Comparison of ENCODE assay signal across 25 cellular contexts in genomic region chr2:184504252-184504651, GRCh38.
"Had no signal": no experiment of that assay in that cellular context is flagged by ENCODE, and none has a peak within 500 bp of the region (broad histone marks: within the 10 kb centered on the region; RNA-seq: fewer than 3 reads in every experiment).

No MANE protein-coding gene starts in this region.

- ATAC-seq: foreskin keratinocyte; gastroesophageal sphincter; heart left ventricle; left lung; naive thymus-derived CD4-positive, alpha-beta T cell; right lobe of liver; stimulated activated naive B cell treated with anti-CD40 and anti-IgM and Interleukin-4, amounts not matched to agents 10 μg/mL and 1 μg/mL and 100 μg/mL, for 72 hours had no signal

- H3K36me3 Mint-ChIP-seq: mesothelial cell of epicardium; naive thymus-derived CD4-positive, alpha-beta T cell; neural progenitor cell; stimulated activated naive B cell treated with anti-CD40 and anti-IgM and Interleukin-4, amounts not matched to agents 10 μg/mL and 1 μg/mL and 100 μg/mL, for 72 hours had no signal

- DNase-seq: effector CD8-positive, alpha-beta T cell; endodermal cell; foreskin keratinocyte; heart left ventricle; kidney; left lung; mesenchymal stem cell; naive thymus-derived CD4-positive, alpha-beta T cell; right lobe of liver; stimulated activated CD4-positive, alpha-beta T cell treated with anti-CD3 and anti-CD28 coated beads, Interleukin-15, amount 100 ng/mL, for 24 hours; stimulated activated CD4-positive, alpha-beta T cell treated with anti-CD3 and anti-CD28 coated beads, Interleukin-2, amount 100 ng/mL, for 48 hours; stimulated activated naive B cell treated with anti-CD40 and anti-IgM and Interleukin-4, amounts not matched to agents 10 μg/mL and 1 μg/mL and 100 μg/mL, for 72 hours; upper lobe of left lung had no signal

- H3K27me3 Mint-ChIP-seq: dendritic cell treated with granulocyte-macrophage colony-stimulating factor and Interleukin-4, amounts not matched to agents 40 ng/mL and 50 ng/mL, for 4 days; naive thymus-derived CD4-positive, alpha-beta T cell; progenitor cell of endocrine pancreas; stimulated activated naive B cell treated with anti-CD40 and anti-IgM and Interleukin-4, amounts not matched to agents 10 μg/mL and 1 μg/mL and 100 μg/mL, for 72 hours; stimulated activated naive CD8-positive, alpha-beta T cell treated with anti-CD3 and anti-CD28 coated beads, Interleukin-15, Interleukin-2, amounts not matched to agents 100 ng/mL and 50 ng/mL, for 24 hours had no signal

- H3K4me3 ChIP-seq: esophagus muscularis mucosa, gastroesophageal sphincter, heart left ventricle, hepatocyte, left lung, neural progenitor cell, right lobe of liver, thoracic aorta, tibial nerve, upper lobe of left lung had no signal

- H3K4me2 ChIP-seq: hepatocyte, neural progenitor cell had no signal

- H3K9ac ChIP-seq: neural progenitor cell, parathyroid adenoma had no signal

- H3K27ac ChIP-seq: esophagus muscularis mucosa, foreskin keratinocyte, gastroesophageal sphincter, heart left ventricle, hepatocyte, left lung, neural progenitor cell, parathyroid adenoma, right lobe of liver, thoracic aorta, tibial nerve, upper lobe of left lung had no signal

- H3K27me3 ChIP-seq: esophagus muscularis mucosa, foreskin keratinocyte, gastroesophageal sphincter, heart left ventricle, hepatocyte, left lung, neural progenitor cell, tibial nerve, upper lobe of left lung had no signal

- H3K4me1 ChIP-seq: esophagus muscularis mucosa, foreskin keratinocyte, gastroesophageal sphincter, heart left ventricle, left lung, neural progenitor cell, parathyroid adenoma, right lobe of liver, tibial nerve, upper lobe of left lung had no signal

- H3K9me3 Mint-ChIP-seq: endodermal cell; nephron; neural progenitor cell; stimulated activated naive B cell treated with anti-CD40 and anti-IgM and Interleukin-4, amounts not matched to agents 10 μg/mL and 1 μg/mL and 100 μg/mL, for 72 hours; stimulated activated naive CD8-positive, alpha-beta T cell treated with anti-CD3 and anti-CD28 coated beads, Interleukin-15, Interleukin-2, amounts not matched to agents 100 ng/mL and 50 ng/mL, for 24 hours had no signal

- H3K79me2 ChIP-seq: hepatocyte, parathyroid adenoma had no signal

- H3K36me3 ChIP-seq: esophagus muscularis mucosa, gastroesophageal sphincter, heart left ventricle, left lung, neural progenitor cell, right lobe of liver, thoracic aorta, tibial nerve, upper lobe of left lung had no signal

- H3K9me3 ChIP-seq: esophagus muscularis mucosa, gastroesophageal sphincter, left lung, right lobe of liver, thoracic aorta, tibial nerve, upper lobe of left lung had no signal

- H3K4me3 Mint-ChIP-seq: dendritic cell treated with granulocyte-macrophage colony-stimulating factor and Interleukin-4, amounts not matched to agents 40 ng/mL and 50 ng/mL, for 4 days; endodermal cell; mesothelial cell of epicardium; naive thymus-derived CD4-positive, alpha-beta T cell; nephron; neural progenitor cell; stimulated activated naive B cell treated with anti-CD40 and anti-IgM and Interleukin-4, amounts not matched to agents 10 μg/mL and 1 μg/mL and 100 μg/mL, for 72 hours; stimulated activated naive CD8-positive, alpha-beta T cell treated with anti-CD3 and anti-CD28 coated beads, Interleukin-15, Interleukin-2, amounts not matched to agents 100 ng/mL and 50 ng/mL, for 24 hours had no signal

- H2AFZ ChIP-seq: hepatocyte, neural progenitor cell, parathyroid adenoma had no signal

- H3K4me1 Mint-ChIP-seq: mesothelial cell of epicardium; naive thymus-derived CD4-positive, alpha-beta T cell; nephron; neural progenitor cell; stimulated activated naive B cell treated with anti-CD40 and anti-IgM and Interleukin-4, amounts not matched to agents 10 μg/mL and 1 μg/mL and 100 μg/mL, for 72 hours had no signal

- H3K27ac Mint-ChIP-seq: dendritic cell treated with granulocyte-macrophage colony-stimulating factor and Interleukin-4, amounts not matched to agents 40 ng/mL and 50 ng/mL, for 4 days; endodermal cell; mesothelial cell of epicardium; naive thymus-derived CD4-positive, alpha-beta T cell; nephron; neural progenitor cell; progenitor cell of endocrine pancreas; stimulated activated naive B cell treated with anti-CD40 and anti-IgM and Interleukin-4, amounts not matched to agents 10 μg/mL and 1 μg/mL and 100 μg/mL, for 72 hours; stimulated activated naive CD8-positive, alpha-beta T cell treated with anti-CD3 and anti-CD28 coated beads, Interleukin-15, Interleukin-2, amounts not matched to agents 100 ng/mL and 50 ng/mL, for 24 hours had no signal
